Comparison of ENCODE assay signal across 10 cellular contexts in the genomic region with DNA sequence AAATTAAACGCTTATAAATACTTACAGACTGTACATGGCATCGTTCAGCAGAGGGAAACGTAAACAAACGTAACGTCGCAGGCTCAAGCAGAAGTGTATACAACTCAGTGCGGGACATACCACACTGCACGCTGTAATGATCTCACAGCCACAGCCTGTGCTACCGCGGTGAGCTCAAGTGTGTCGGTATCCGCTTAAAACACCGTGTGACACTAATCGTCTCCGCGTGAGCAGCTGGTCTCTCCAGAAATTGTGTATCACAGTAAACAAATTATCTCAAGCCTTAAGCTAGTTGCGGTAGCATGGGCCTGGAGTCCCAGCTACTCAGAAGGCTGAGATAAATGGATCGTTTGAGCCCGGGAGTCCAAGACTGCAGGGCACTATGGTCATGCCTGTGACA.
DNase-seq lines count a peak whose midpoint lies in the region; ATAC-seq and TF ChIP-seq lines count a peak whose summit lies in the region.
"Had no signal": no experiment of that assay in that cellular context is flagged by ENCODE, and none has a peak within 500 bp of the region (broad histone marks: within the 10 kb centered on the region; RNA-seq: fewer than 3 reads in every experiment).

No MANE protein-coding gene starts in this region.

- H3K27me3 Mint-ChIP-seq in glutamatergic neuron (ENCODE audit: unreplicated experiment) = peaks cover 7% of the 10 kb centered on the region

- DNase-seq in DMS 273 (lab: John Stamatoyannopoulos, UW; ENCODE audit: unreplicated experiment) = peak; percentile 90
- peak; percentile 80 for DNase-seq in NCI-H524 treated with DMSO at 0.1 percent for 48 hours (lab: John Stamatoyannopoulos, UW)
- DNase-seq in glutamatergic neuron = no peak
- DNase-seq in NCI-H345 treated with DMSO at 0.1 percent for 48 hours (lab: John Stamatoyannopoulos, UW; ENCODE audit: unreplicated experiment) = no peak
- DNase-seq in stimulated activated CD4-positive, alpha-beta T cell treated with anti-CD3 and anti-CD28 coated beads, Interleukin-1b, Interleukin-23, amount 100 ng/mL, for 48 hours = no peak
- DNase-seq in glomerular visceral epithelial cell (ENCODE audit: extremely low spot score) = no peak
- DNase-seq: aorta; stimulated activated CD4-positive, alpha-beta T cell treated with anti-CD3 and anti-CD28 coated beads, Interleukin-15, amount 100 ng/mL, for 24 hours had no signal

- no peak for TF ChIP-seq CTCF in glutamatergic neuron (IDR thresholded peaks at IDR 0.05; ENCODE audit: partially characterized antibody, unreplicated experiment)

- H3K4me3 Mint-ChIP-seq in glutamatergic neuron (ENCODE audit: unreplicated experiment) = peak overlapping the region; percentile 81

- H3K4me1 Mint-ChIP-seq in glutamatergic neuron (ENCODE audit: low read depth, unreplicated experiment) = peaks cover 67% of the 10 kb centered on the region

- no peaks in the 10 kb centered on the region for H3K36me3 Mint-ChIP-seq in glutamatergic neuron (ENCODE audit: unreplicated experiment)

- peak overlapping the region; percentile 91 for H3K27ac Mint-ChIP-seq in glutamatergic neuron (ENCODE audit: unreplicated experiment)

- ATAC-seq in GM18909 (IDR thresholded peaks at IDR 0.05; ENCODE audit: poor library complexity, unreplicated experiment) = peak; percentile 54
- ATAC-seq in GM18870 (IDR thresholded peaks at IDR 0.05; ENCODE audit: unreplicated experiment) = no peak

- peaks cover 18% of the 10 kb centered on the region for H3K9me3 Mint-ChIP-seq in glutamatergic neuron (ENCODE audit: unreplicated experiment)

Comparison
In these comparisons a context has a peak if more than half of its experiments do, and no peak if none do; other contexts are left out.
1. DNase-seq: peak in DMS 273 (single experiment) and NCI-H524 treated with DMSO at 0.1 percent for 48 hours (single experiment); none in glutamatergic neuron (single experiment), NCI-H345 treated with DMSO at 0.1 percent for 48 hours (single experiment), stimulated activated CD4-positive, alpha-beta T cell treated with anti-CD3 and anti-CD28 coated beads, Interleukin-1b, Interleukin-23, amount 100 ng/mL, for 48 hours (single experiment) and glomerular visceral epithelial cell (single experiment).